In the genomic region with DNA sequence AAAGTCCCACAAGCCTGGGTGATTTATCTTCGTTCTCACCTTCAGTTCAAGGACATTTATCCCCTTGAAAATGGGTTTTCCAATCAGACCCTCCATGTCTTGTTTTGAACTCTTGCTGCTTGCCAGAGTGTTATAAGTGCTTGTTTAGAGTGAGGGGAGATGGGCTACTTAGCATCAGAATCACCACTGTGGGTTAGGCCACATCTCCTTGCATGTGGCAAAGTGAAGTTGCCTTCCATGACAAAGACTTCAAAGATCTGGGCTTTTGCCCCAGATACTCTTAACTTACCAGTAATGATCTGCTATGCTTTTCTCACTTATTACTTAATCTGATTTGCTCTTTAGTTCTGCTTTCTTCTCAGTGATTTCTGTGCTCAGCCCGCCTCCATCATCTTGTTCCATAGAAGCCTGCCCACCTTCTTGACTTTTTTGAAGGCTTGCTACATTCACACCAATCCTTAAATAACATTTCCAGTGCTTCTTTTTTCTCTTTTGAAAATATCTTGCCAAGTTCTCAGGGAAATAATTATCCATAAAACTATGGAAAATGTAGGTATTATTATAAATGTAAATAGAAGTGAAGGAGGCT, we compare ENCODE assay signal across 32 cellular contexts. TPM values are rescaled to one million over a fixed set of nuclear protein-coding genes. Genes with fewer than 3 reads are reported as not detected.
DNase-seq lines count a peak whose midpoint lies in the region; ATAC-seq, FAIRE-seq and TF ChIP-seq lines count a peak whose summit lies in the region.
"Had no signal": no experiment of that assay in that cellular context is flagged by ENCODE, and none has a peak within 500 bp of the region (broad histone marks: within the 10 kb centered on the region; RNA-seq: fewer than 3 reads in every experiment).

No MANE protein-coding gene starts in this region.

- no peak overlapping the region for H3K4me3 Mint-ChIP-seq in HFFc6
- peak overlapping the region; percentile 11 for H3K4me3 Mint-ChIP-seq in WTC11
- no peak overlapping the region for H3K4me3 Mint-ChIP-seq in stimulated activated memory B cell treated with anti-CD40 and anti-IgM and Interleukin-4, amounts not matched to agents 10 μg/mL and 1 μg/mL and 100 μg/mL, for 72 hours
- H3K4me3 Mint-ChIP-seq: activated CD4-positive, alpha-beta T cell treated with anti-CD3 and anti-CD28 coated beads, Interleukin-2, amount 10 ng/mL, durations not matched to agents 24 days and 14 days; activated naive CD4-positive, alpha-beta T cell treated with anti-CD3 and anti-CD28 coated beads for 36 hours; activated T-cell treated with anti-CD3 and anti-CD28 coated beads, Interleukin-2, amount 50 U/mL, for 72 hours; nephron had no signal

- no peaks in the 10 kb centered on the region for H3K27me3 ChIP-seq in spleen (replicated peaks in 1 of 7)
- H3K27me3 ChIP-seq: brain microvascular endothelial cell, colonic mucosa, foreskin keratinocyte had no signal

- H3K4me1 ChIP-seq in spleen, result peaks cover 0 to 35% (median 8%) of the 10 kb centered on the region in 6 donors
- H3K4me1 ChIP-seq: colonic mucosa, foreskin keratinocyte had no signal

- H3K36me3 Mint-ChIP-seq in HFFc6 (ENCODE audit: low read depth) (peaks cover 29% of the 10 kb centered on the region), WTC11 (peaks cover 18% of the 10 kb centered on the region)
- peaks cover 36% of the 10 kb centered on the region for H3K36me3 Mint-ChIP-seq in stimulated activated memory B cell treated with anti-CD40 and anti-IgM and Interleukin-4, amounts not matched to agents 10 μg/mL and 1 μg/mL and 100 μg/mL, for 72 hours

- H3K27ac Mint-ChIP-seq in HFFc6, result peak overlapping the region; percentile 27; the same call in 1 of the 2 replicates
- H3K27ac Mint-ChIP-seq in WTC11, result peak overlapping the region; percentile 24
- H3K27ac Mint-ChIP-seq in stimulated activated memory B cell treated with anti-CD40 and anti-IgM and Interleukin-4, amounts not matched to agents 10 μg/mL and 1 μg/mL and 100 μg/mL, for 72 hours, result no peak overlapping the region
- H3K27ac Mint-ChIP-seq: activated CD4-positive, alpha-beta T cell treated with anti-CD3 and anti-CD28 coated beads, Interleukin-2, amount 10 ng/mL, durations not matched to agents 24 days and 14 days; activated naive CD4-positive, alpha-beta T cell treated with anti-CD3 and anti-CD28 coated beads for 36 hours; activated T-cell treated with anti-CD3 and anti-CD28 coated beads, Interleukin-2, amount 50 U/mL, for 72 hours had no signal

- FAIRE-seq in D721Med (lab: Jason Lieb, UNC), result no peak
- FAIRE-seq: GM19239, keratinocyte, small intestine had no signal

- ATAC-seq in WTC11, result peak; percentile 89
- no peak for ATAC-seq in stimulated activated memory B cell treated with anti-CD40 and anti-IgM and Interleukin-4, amounts not matched to agents 10 μg/mL and 1 μg/mL and 100 μg/mL, for 72 hours
- ATAC-seq in GM19324 (IDR thresholded peaks at IDR 0.05; ENCODE audit: low FRiP score, unreplicated experiment), result no peak
- ATAC-seq: activated T-cell treated with anti-CD3 and anti-CD28 coated beads, Interleukin-2, amount 50 U/mL, for 72 hours; esophagus mucosa; foreskin keratinocyte; mucosa of descending colon had no signal

- 92 to 97% (median 95%) methylated on average over 2 of the region's 2 CpGs for WGBS in spleen, 5 donors

- TF ChIP-seq CTCF in HFFc6 (IDR thresholded peaks at IDR 0.05), result no peak
- no peak for TF ChIP-seq CTCF in WTC11 (IDR thresholded peaks at IDR 0.05)
- TF ChIP-seq CTCF in spleen (IDR thresholded peaks at IDR 0.05 in 8 of 11, conservative IDR thresholded peaks at IDR 0.05 in 3 of 11), result no peak
- no peak for TF ChIP-seq CTCF in D721Med (IDR thresholded peaks at IDR 0.05; ENCODE audit: insufficient read depth, missing control alignments)

- H3K27me3 Mint-ChIP-seq in HFFc6 (ENCODE audit: insufficient read depth) (no peaks in the 10 kb centered on the region; the same call in 1 of the 2 replicates), WTC11 (ENCODE audit: low read depth) (no peaks in the 10 kb centered on the region)
- no peaks in the 10 kb centered on the region for H3K27me3 Mint-ChIP-seq in stimulated activated memory B cell treated with anti-CD40 and anti-IgM and Interleukin-4, amounts not matched to agents 10 μg/mL and 1 μg/mL and 100 μg/mL, for 72 hours
- H3K27me3 Mint-ChIP-seq: activated CD4-positive, alpha-beta T cell treated with anti-CD3 and anti-CD28 coated beads, Interleukin-2, amount 10 ng/mL, durations not matched to agents 24 days and 14 days had no signal

- POLR2A ChIA-PET in WTC11 (lab: Charles Lee), result no interaction called here

- no peak overlapping the region for H3K4me3 ChIP-seq in spleen
- H3K4me3 ChIP-seq: colonic mucosa, mucosa of descending colon, PC-9 had no signal

- H3K9me3 ChIP-seq in spleen, result no peaks in the 10 kb centered on the region
- H3K9me3 ChIP-seq: colonic mucosa, mucosa of descending colon had no signal

- H3K4me1 Mint-ChIP-seq in HFFc6 (ENCODE audit: low read depth) (peaks cover 44% of the 10 kb centered on the region), WTC11 (peaks cover 64% of the 10 kb centered on the region)
- peaks cover 14% of the 10 kb centered on the region for H3K4me1 Mint-ChIP-seq in stimulated activated memory B cell treated with anti-CD40 and anti-IgM and Interleukin-4, amounts not matched to agents 10 μg/mL and 1 μg/mL and 100 μg/mL, for 72 hours

- no peak for TF ChIP-seq POLR2A in spleen (IDR thresholded peaks at IDR 0.05)

- CTCF ChIA-PET in WTC11 (lab: Charles Lee), result interaction anchor here (1.0 to 1.6 kb wide), 2 partner anchors 277 to 283 kb away, joined by 3 to 9 read pairs; partner anchors contain the start of gene CRB2

- no peak for DNase-seq in HFFc6
- DNase-seq in WTC11 (ENCODE audit: low spot score), result no peak
- DNase-seq in iPS DF 19.7 (ENCODE audit: low read depth, low spot score), result peak; percentile 59
- DNase-seq in spleen, result no peak
- DNase-seq in D721Med (ENCODE audit: insufficient read length, low spot score), result no peak
- DNase-seq: activated CD4-positive, alpha-beta T cell treated with anti-CD3 and anti-CD28 coated beads, Interleukin-2, amount 10 ng/mL, durations not matched to agents 24 days and 14 days; activated naive CD4-positive, alpha-beta T cell treated with anti-CD3 and anti-CD28 coated beads for 36 hours; activated T-cell treated with anti-CD3 and anti-CD28 coated beads, Interleukin-2, amount 50 U/mL, for 72 hours; brain microvascular endothelial cell; C1 segment of cervical spinal cord; colonic mucosa; DMS79 treated with DMSO at 0.1 percent for 48 hours; foreskin keratinocyte; mucosa of descending colon; NCI-H1105; NCI-H187 treated with DMSO at 0.1 percent for 48 hours; NK-92 treated with Interleukin-12 subunit alpha and Interleukin-12 subunit beta, amount 100 ng/mL, for 24 hours; PC-9; retina; Right ventricle myocardium superior; small intestine; stimulated activated CD4-positive, alpha-beta T cell treated with anti-CD3 and anti-CD28 coated beads, Interleukin-1b, Interleukin-23, amount 100 ng/mL, for 48 hours; SW 1271; T1000; trophoblast cell; WERI-Rb-1 had no signal

- H3K9me3 Mint-ChIP-seq in HFFc6, result no peaks in the 10 kb centered on the region
- no peaks in the 10 kb centered on the region for H3K9me3 Mint-ChIP-seq in WTC11
- no peaks in the 10 kb centered on the region for H3K9me3 Mint-ChIP-seq in stimulated activated memory B cell treated with anti-CD40 and anti-IgM and Interleukin-4, amounts not matched to agents 10 μg/mL and 1 μg/mL and 100 μg/mL, for 72 hours
- H3K9me3 Mint-ChIP-seq: activated CD4-positive, alpha-beta T cell treated with anti-CD3 and anti-CD28 coated beads, Interleukin-2, amount 10 ng/mL, durations not matched to agents 24 days and 14 days; activated naive CD4-positive, alpha-beta T cell treated with anti-CD3 and anti-CD28 coated beads for 36 hours; activated T-cell treated with anti-CD3 and anti-CD28 coated beads, Interleukin-2, amount 50 U/mL, for 72 hours; nephron had no signal

- intact Hi-C loops in spleen (cut with DNase I; ENCODE audit: low total_unique reads), result no loop called here

- H3K27ac ChIP-seq in spleen, result peak overlapping the region in 5 of 8 donors; percentile 41 to 58 (median 48)
- H3K27ac ChIP-seq: brain microvascular endothelial cell, colonic mucosa, foreskin keratinocyte, PC-9, WERI-Rb-1 had no signal

- H3K36me3 ChIP-seq in spleen, result peaks cover 0 to 86% (median 17%) of the 10 kb centered on the region in 6 donors
- H3K36me3 ChIP-seq: brain microvascular endothelial cell had no signal

TF ChIP-seq in WTC11, 78 proteins besides CTCF, POLR2A, EP300 and RAD21 (continues in another document):
- TF ChIP-seq TEAD1 (CRISPR knock-in tag; IDR thresholded peaks at IDR 0.05), result no peak
- TF ChIP-seq PREB (CRISPR knock-in tag; IDR thresholded peaks at IDR 0.05; ENCODE audit: borderline replicate concordance), result no peak
- no peak for TF ChIP-seq TEAD4 (CRISPR knock-in tag; IDR thresholded peaks at IDR 0.05)
- TF ChIP-seq NR1H2 (CRISPR knock-in tag; IDR thresholded peaks at IDR 0.05), result no peak
- no peak for TF ChIP-seq CBFB (CRISPR knock-in tag; IDR thresholded peaks at IDR 0.05; ENCODE audit: low read depth)
- TF ChIP-seq ZMAT4 (CRISPR knock-in tag; IDR thresholded peaks at IDR 0.05), result peak; percentile 90; the same call in 1 of the 2 replicates

RNA-seq across cellular contexts. Expression of gene GPR21, which starts 39.0 kb away (rescaled TPM):
- total RNA-seq in HFFc6 (2021; fragmentation: NEBNext Ultra II Directional; extraction: Animal tissue kit (Norgen Biotek cat#: 25700)), result under 1 TPM in 1 of 6 experiments, not detected in 5; 0.26 TPM
- total RNA-seq in WTC11 (2021) (0.63 to 0.66 TPM in 2 of 3 replicates, not detected in the other), spleen (1 to 10 TPM in 6 of 7 donors, not detected in 1; 2.3 to 5.4 (median 3.3) TPM)
- under 1 TPM; 0.19 to 0.43 (median 0.24) TPM for polyA plus RNA-seq in spleen
- total RNA-seq: Right ventricle myocardium superior had no signal
- polyA plus RNA-seq: foreskin keratinocyte had no signal
